15 cellular contexts compared by ENCODE assay signal in the genomic region with DNA sequence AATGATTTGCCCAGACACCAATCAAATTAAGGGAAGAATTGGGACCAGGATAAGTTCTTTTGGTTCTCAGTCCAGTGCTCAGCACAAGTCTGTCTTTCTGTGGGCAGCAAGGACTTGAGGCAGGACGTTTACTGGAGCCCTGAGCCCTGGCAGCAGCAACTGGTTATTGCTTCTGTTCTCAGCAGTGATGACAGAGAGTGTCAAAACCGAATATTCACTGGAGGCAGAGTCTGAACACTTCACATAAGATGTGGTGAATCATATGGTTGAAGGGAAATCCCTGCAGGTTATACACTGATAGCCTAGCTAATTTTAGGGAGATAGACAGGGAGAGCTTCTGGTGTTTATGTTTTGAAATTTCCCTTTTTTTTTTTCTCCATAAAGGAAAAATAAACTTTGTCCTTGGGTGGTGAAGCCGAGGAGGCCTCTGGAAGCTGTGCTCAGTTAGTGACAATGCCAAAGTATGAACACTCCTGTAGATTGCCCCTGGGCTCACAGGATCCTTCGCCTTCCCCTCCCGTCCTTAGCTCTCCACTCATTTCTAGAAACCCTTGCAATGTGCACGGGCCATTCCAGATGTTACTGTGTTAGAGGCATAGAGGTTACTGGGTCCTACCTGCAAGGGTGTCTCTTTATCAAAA.
"Had no signal": no experiment of that assay in that cellular context is flagged by ENCODE, and none has a peak within 500 bp of the region (broad histone marks: within the 10 kb centered on the region; RNA-seq: fewer than 3 reads in every experiment).

No MANE protein-coding gene starts in this region.

- H3K27ac ChIP-seq: epithelial cell of prostate, lower lobe of right lung, transverse colon had no signal

- H3K4me3 ChIP-seq: lower lobe of right lung, transverse colon had no signal

- ATAC-seq: activated naive CD8-positive, alpha-beta T cell treated with anti-CD3 and anti-CD28 coated beads, Interleukin-2, amount 50 U/mL, for 24 hours; left cardiac atrium; lower lobe of right lung; stimulated activated memory B cell treated with anti-CD40 and anti-IgM and Interleukin-4, amounts not matched to agents 10 μg/mL and 1 μg/mL and 100 μg/mL, for 72 hours had no signal

- H3K4me1 Mint-ChIP-seq: naive B cell; stimulated activated memory B cell treated with anti-CD40 and anti-IgM and Interleukin-4, amounts not matched to agents 10 μg/mL and 1 μg/mL and 100 μg/mL, for 72 hours had no signal

- H3K4me1 ChIP-seq: lower lobe of right lung had no signal

- H3K36me3 Mint-ChIP-seq: stimulated activated memory B cell treated with anti-CD40 and anti-IgM and Interleukin-4, amounts not matched to agents 10 μg/mL and 1 μg/mL and 100 μg/mL, for 72 hours had no signal

- DNase-seq: activated CD4-positive, alpha-beta memory T cell treated with anti-CD3 and anti-CD28 coated beads for 36 hours; activated CD4-positive, alpha-beta T cell treated with anti-CD3 and anti-CD28 coated beads for 1 hour; activated naive CD8-positive, alpha-beta T cell treated with anti-CD3 and anti-CD28 coated beads, Interleukin-2, amount 50 U/mL, for 24 hours; activated T-cell treated with anti-CD3 and anti-CD28 coated beads, Interleukin-2, amount 50 U/mL, for 48 hours; caudate nucleus; effector memory CD4-positive, alpha-beta T cell; left cardiac atrium; lower lobe of right lung; naive B cell; posterior cingulate gyrus; small intestine; transverse colon had no signal

- H3K36me3 ChIP-seq: lower lobe of right lung, transverse colon had no signal

- H3K9me3 ChIP-seq: lower lobe of right lung had no signal

- H3K4me3 Mint-ChIP-seq: activated CD4-positive, alpha-beta memory T cell treated with anti-CD3 and anti-CD28 coated beads for 36 hours; activated naive CD8-positive, alpha-beta T cell treated with anti-CD3 and anti-CD28 coated beads, Interleukin-2, amount 50 U/mL, for 24 hours; stimulated activated memory B cell treated with anti-CD40 and anti-IgM and Interleukin-4, amounts not matched to agents 10 μg/mL and 1 μg/mL and 100 μg/mL, for 72 hours; T-helper 2 cell treated with Interferon-gamma antibody and Interleukin-4, amounts not matched to agents 5 μg/mL and 100 μg/mL, for 36 hours had no signal

- H3K27me3 ChIP-seq: transverse colon had no signal

- H3K27ac Mint-ChIP-seq: activated CD4-positive, alpha-beta memory T cell treated with anti-CD3 and anti-CD28 coated beads for 36 hours; activated naive CD8-positive, alpha-beta T cell treated with anti-CD3 and anti-CD28 coated beads, Interleukin-2, amount 50 U/mL, for 24 hours; stimulated activated memory B cell treated with anti-CD40 and anti-IgM and Interleukin-4, amounts not matched to agents 10 μg/mL and 1 μg/mL and 100 μg/mL, for 72 hours; T-helper 2 cell treated with Interferon-gamma antibody and Interleukin-4, amounts not matched to agents 5 μg/mL and 100 μg/mL, for 36 hours had no signal
